ENCODE assay signal across 14 cellular contexts in the genomic region with DNA sequence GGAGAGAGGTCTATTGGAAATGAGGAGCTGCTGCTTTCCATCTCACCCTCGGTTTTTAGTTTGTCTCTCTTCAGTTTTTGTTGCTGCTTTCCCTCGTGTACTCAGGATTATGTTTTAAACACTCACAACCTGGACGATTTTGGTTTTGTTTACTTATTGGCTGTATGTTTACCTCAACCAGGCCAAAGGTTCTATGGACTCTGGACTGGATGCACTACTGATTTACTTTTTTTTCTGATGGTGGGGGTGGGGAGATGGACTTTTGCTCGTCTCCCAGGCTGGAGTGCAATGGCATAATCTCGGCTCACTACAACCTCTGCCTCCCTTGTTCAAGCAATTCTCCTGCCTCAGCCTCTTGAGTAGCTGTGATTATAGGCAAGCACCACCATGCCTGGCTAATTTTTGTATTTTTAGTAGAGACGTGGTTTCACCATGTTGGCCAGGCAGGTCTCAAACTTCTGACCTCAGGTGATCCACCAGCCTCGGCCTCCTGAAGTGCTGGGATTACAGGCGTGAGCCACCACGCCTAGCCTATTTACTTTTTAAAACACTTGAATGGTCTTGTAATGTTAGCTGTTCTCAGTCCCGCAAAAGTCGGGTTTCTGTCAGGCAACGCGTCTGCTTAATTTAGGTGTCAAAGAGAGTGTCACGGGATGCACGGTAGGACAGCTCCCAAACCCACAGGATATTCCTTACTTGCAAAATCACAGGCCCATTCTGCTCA.
"Had no signal": no experiment of that assay in that cellular context is flagged by ENCODE, and none has a peak within 500 bp of the region (broad histone marks: within the 10 kb centered on the region; RNA-seq: fewer than 3 reads in every experiment).

No MANE protein-coding gene starts in this region.

- H3K4me1 Mint-ChIP-seq: stimulated activated memory B cell treated with anti-CD40 and anti-IgM and Interleukin-4, amounts not matched to agents 10 μg/mL and 1 μg/mL and 100 μg/mL, for 72 hours had no signal

- FAIRE-seq: TTC549 had no signal

- DNase-seq: activated CD4-positive, alpha-beta T cell treated with anti-CD3 and anti-CD28 coated beads, Interleukin-2, amount 50 U/mL, for 4 hours; activated CD4-positive, CD25-positive, alpha-beta regulatory T cell; activated naive CD4-positive, alpha-beta T cell treated with anti-CD3 and anti-CD28 coated beads for 36 hours; adrenal gland; caudate nucleus; colonic mucosa; foreskin keratinocyte; islet precursor cell; posterior cingulate gyrus; tibial artery had no signal

- H3K36me3 ChIP-seq: colonic mucosa, vagina had no signal

- H3K27me3 Mint-ChIP-seq: stimulated activated memory B cell treated with anti-CD40 and anti-IgM and Interleukin-4, amounts not matched to agents 10 μg/mL and 1 μg/mL and 100 μg/mL, for 72 hours had no signal

- H3K27ac Mint-ChIP-seq: activated naive CD4-positive, alpha-beta T cell treated with anti-CD3 and anti-CD28 coated beads for 36 hours; stimulated activated memory B cell treated with anti-CD40 and anti-IgM and Interleukin-4, amounts not matched to agents 10 μg/mL and 1 μg/mL and 100 μg/mL, for 72 hours had no signal

- H3K4me3 ChIP-seq: adrenal gland, colonic mucosa, tibial artery, vagina had no signal

- H3K27ac ChIP-seq: adrenal gland, colonic mucosa, foreskin keratinocyte, neutrophil, tibial artery, vagina had no signal

- H3K9me3 Mint-ChIP-seq: activated naive CD4-positive, alpha-beta T cell treated with anti-CD3 and anti-CD28 coated beads for 36 hours; stimulated activated memory B cell treated with anti-CD40 and anti-IgM and Interleukin-4, amounts not matched to agents 10 μg/mL and 1 μg/mL and 100 μg/mL, for 72 hours had no signal

- H3K4me3 Mint-ChIP-seq: activated naive CD4-positive, alpha-beta T cell treated with anti-CD3 and anti-CD28 coated beads for 36 hours; stimulated activated memory B cell treated with anti-CD40 and anti-IgM and Interleukin-4, amounts not matched to agents 10 μg/mL and 1 μg/mL and 100 μg/mL, for 72 hours had no signal

- H3K27me3 ChIP-seq: adrenal gland, colonic mucosa, foreskin keratinocyte, neutrophil, tibial artery, vagina had no signal

- H3K9me3 ChIP-seq: adrenal gland, colonic mucosa, neutrophil, tibial artery, vagina had no signal

- H3K4me1 ChIP-seq: adrenal gland, colonic mucosa, tibial artery, vagina had no signal

- ATAC-seq: foreskin keratinocyte; stimulated activated memory B cell treated with anti-CD40 and anti-IgM and Interleukin-4, amounts not matched to agents 10 μg/mL and 1 μg/mL and 100 μg/mL, for 72 hours had no signal
